In the genomic region with DNA sequence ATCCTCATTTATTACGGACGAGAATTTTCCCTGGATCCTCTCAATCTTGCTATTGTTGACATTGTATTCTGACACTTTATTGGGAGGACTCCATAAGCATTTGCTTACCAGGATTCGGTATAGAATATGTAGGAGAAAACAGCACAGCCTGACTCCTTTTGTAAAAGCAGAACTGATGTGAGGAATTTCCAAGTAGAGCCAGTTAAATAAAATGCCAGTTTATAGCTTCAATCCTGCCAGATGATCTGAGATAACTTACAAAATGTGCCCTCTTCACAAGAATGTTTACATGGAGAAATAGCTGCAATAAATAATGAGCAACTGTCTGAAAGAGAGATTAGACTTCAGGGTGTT, we compare ENCODE assay signal across 17 cellular contexts.
"Had no signal": no experiment of that assay in that cellular context is flagged by ENCODE, and none has a peak within 500 bp of the region (broad histone marks: within the 10 kb centered on the region; RNA-seq: fewer than 3 reads in every experiment).

No MANE protein-coding gene starts in this region.

- H3K36me3 Mint-ChIP-seq: activated naive CD4-positive, alpha-beta T cell treated with anti-CD3 and anti-CD28 coated beads, Interleukin-2, amount 10 ng/mL, durations not matched to agents 7 days and 5 days had no signal

- H3K4me3 Mint-ChIP-seq: activated CD8-positive, alpha-beta T cell treated with anti-CD3 and anti-CD28 coated beads, Interleukin-2, amount 10 ng/mL, durations not matched to agents 7 days and 5 days; activated naive CD4-positive, alpha-beta T cell treated with anti-CD3 and anti-CD28 coated beads, Interleukin-2, amount 10 ng/mL, durations not matched to agents 7 days and 5 days; activated naive CD8-positive, alpha-beta T cell treated with anti-CD3 and anti-CD28 coated beads, Interleukin-2, amount 50 U/mL, for 24 hours; activated T-cell treated with anti-CD3 and anti-CD28 coated beads, Interleukin-2, amount 50 U/mL, for 24 hours; effector memory CD8-positive, alpha-beta T cell; natural killer cell had no signal

- H3K9me3 ChIP-seq: ascending aorta, left lung, thyroid gland had no signal

- H3K4me1 Mint-ChIP-seq: activated naive CD4-positive, alpha-beta T cell treated with anti-CD3 and anti-CD28 coated beads, Interleukin-2, amount 10 ng/mL, durations not matched to agents 7 days and 5 days; activated naive CD8-positive, alpha-beta T cell treated with anti-CD3 and anti-CD28 coated beads, Interleukin-2, amount 50 U/mL, for 24 hours; natural killer cell had no signal

- H3K4me1 ChIP-seq: ascending aorta had no signal

- H3K36me3 ChIP-seq: ascending aorta, left lung, thyroid gland had no signal

- H3K27me3 Mint-ChIP-seq: activated naive CD4-positive, alpha-beta T cell treated with anti-CD3 and anti-CD28 coated beads, Interleukin-2, amount 10 ng/mL, durations not matched to agents 7 days and 5 days; activated naive CD8-positive, alpha-beta T cell treated with anti-CD3 and anti-CD28 coated beads, Interleukin-2, amount 50 U/mL, for 24 hours; activated T-cell treated with anti-CD3 and anti-CD28 coated beads, Interleukin-2, amount 50 U/mL, for 24 hours; effector memory CD8-positive, alpha-beta T cell had no signal

- DNase-seq: activated CD4-positive, alpha-beta T cell treated with anti-CD3 and anti-CD28 coated beads for 48 hours; activated CD4-positive, CD25-positive, alpha-beta regulatory T cell; activated CD8-positive, alpha-beta T cell treated with anti-CD3 and anti-CD28 coated beads, Interleukin-2, amount 10 ng/mL, durations not matched to agents 7 days and 5 days; activated naive CD4-positive, alpha-beta T cell treated with anti-CD3 and anti-CD28 coated beads, Interleukin-2, amount 10 ng/mL, durations not matched to agents 7 days and 5 days; activated naive CD8-positive, alpha-beta T cell treated with anti-CD3 and anti-CD28 coated beads, Interleukin-2, amount 50 U/mL, for 24 hours; activated T-cell treated with anti-CD3 and anti-CD28 coated beads, Interleukin-2, amount 50 U/mL, for 24 hours; dermis blood vessel endothelial cell; effector memory CD8-positive, alpha-beta T cell; hippocampal formation; left lung; natural killer cell; stimulated activated CD4-positive, alpha-beta T cell treated with anti-CD3 and anti-CD28 coated beads, Interleukin-2, amount 100 ng/mL, for 24 hours; stimulated activated naive CD4-positive, alpha-beta T cell treated with Interleukin-2 at 50 U/mL for 16 hours; T-helper 1 cell; T-helper 9 cell; thyroid gland had no signal

- H3K4me3 ChIP-seq: ascending aorta, left lung, thyroid gland had no signal

- H3K27ac ChIP-seq: ascending aorta, left lung, thyroid gland had no signal

- ATAC-seq: activated CD8-positive, alpha-beta T cell treated with anti-CD3 and anti-CD28 coated beads, Interleukin-2, amount 10 ng/mL, durations not matched to agents 7 days and 5 days; activated naive CD8-positive, alpha-beta T cell treated with anti-CD3 and anti-CD28 coated beads, Interleukin-2, amount 50 U/mL, for 24 hours; effector memory CD8-positive, alpha-beta T cell; left lung; natural killer cell had no signal

- H3K27ac Mint-ChIP-seq: activated CD8-positive, alpha-beta T cell treated with anti-CD3 and anti-CD28 coated beads, Interleukin-2, amount 10 ng/mL, durations not matched to agents 7 days and 5 days; activated naive CD4-positive, alpha-beta T cell treated with anti-CD3 and anti-CD28 coated beads, Interleukin-2, amount 10 ng/mL, durations not matched to agents 7 days and 5 days; activated naive CD8-positive, alpha-beta T cell treated with anti-CD3 and anti-CD28 coated beads, Interleukin-2, amount 50 U/mL, for 24 hours; activated T-cell treated with anti-CD3 and anti-CD28 coated beads, Interleukin-2, amount 50 U/mL, for 24 hours; effector memory CD8-positive, alpha-beta T cell; natural killer cell had no signal

- H3K27me3 ChIP-seq: ascending aorta, left lung, thyroid gland had no signal

- H3K9me3 Mint-ChIP-seq: activated naive CD4-positive, alpha-beta T cell treated with anti-CD3 and anti-CD28 coated beads, Interleukin-2, amount 10 ng/mL, durations not matched to agents 7 days and 5 days had no signal
